15 cellular contexts compared by ENCODE assay signal in genomic region chr7:40884226-40884625, GRCh38.
DNase-seq lines count a peak whose midpoint lies in the region; TF ChIP-seq lines count a peak whose summit lies in the region.
"Had no signal": no experiment of that assay in that cellular context is flagged by ENCODE, and none has a peak within 500 bp of the region (broad histone marks: within the 10 kb centered on the region; RNA-seq: fewer than 3 reads in every experiment).

No MANE protein-coding gene starts in this region.

- intact Hi-C loops in activated T-helper 1 cell treated with anti-CD3 and anti-CD28 coated beads, Interleukin-12 subunit alpha, Interleukin-12 subunit beta, Interleukin-2, Interleukin-4 antibody, amounts not matched to agents 30 ng/mL and 10 ng/mL and 1 ng/mL, durations not matched to agents 14 hours and 24 hours and 36 hours (cut with micrococcal nuclease), result no loop called here

- H3K4me1 Mint-ChIP-seq in chondrocyte (ENCODE audit: low read depth), result peaks cover 45% of the 10 kb centered on the region
- H3K4me1 Mint-ChIP-seq in activated T-helper 1 cell treated with anti-CD3 and anti-CD28 coated beads, Interleukin-12 subunit alpha, Interleukin-12 subunit beta, Interleukin-2, Interleukin-4 antibody, amounts not matched to agents 30 ng/mL and 10 ng/mL and 1 ng/mL, durations not matched to agents 14 hours and 24 hours and 36 hours (ENCODE audit: low read depth), result no peaks in the 10 kb centered on the region
- no peaks in the 10 kb centered on the region for H3K4me1 Mint-ChIP-seq in progenitor cell of endocrine pancreas (ENCODE audit: low read depth)

- peaks cover 3% of the 10 kb centered on the region for H3K9me3 Mint-ChIP-seq in chondrocyte (ENCODE audit: low read depth)
- peaks cover 3% of the 10 kb centered on the region for H3K9me3 Mint-ChIP-seq in activated T-helper 1 cell treated with anti-CD3 and anti-CD28 coated beads, Interleukin-12 subunit alpha, Interleukin-12 subunit beta, Interleukin-2, Interleukin-4 antibody, amounts not matched to agents 30 ng/mL and 10 ng/mL and 1 ng/mL, durations not matched to agents 14 hours and 24 hours and 36 hours
- no peaks in the 10 kb centered on the region for H3K9me3 Mint-ChIP-seq in progenitor cell of endocrine pancreas (ENCODE audit: low read depth)

- peak; percentile 51 for DNase-seq in LHCN-M2 (ENCODE audit: low read depth)
- peak; percentile 76 for DNase-seq in brain pericyte (ENCODE audit: low read depth, low spot score)
- DNase-seq in kidney tubule cell (ENCODE audit: low spot score), result peak; percentile 45
- no peak for DNase-seq in chondrocyte (ENCODE audit: low spot score)
- DNase-seq in activated T-helper 1 cell treated with anti-CD3 and anti-CD28 coated beads, Interleukin-12 subunit alpha, Interleukin-12 subunit beta, Interleukin-2, Interleukin-4 antibody, amounts not matched to agents 30 ng/mL and 10 ng/mL and 1 ng/mL, durations not matched to agents 14 hours and 24 hours and 36 hours (ENCODE audit: low spot score), result no peak
- DNase-seq in progenitor cell of endocrine pancreas (ENCODE audit: low spot score, unreplicated experiment), result no peak
- DNase-seq in C1 segment of cervical spinal cord (lab: John Stamatoyannopoulos, UW), result no peak
- DNase-seq: CD8-positive, alpha-beta T cell; DMS153; IMR-90; NCI-H1105; NCI-H2029 treated with DMSO at 0.1 percent for 48 hours; NCI-H510A treated with DMSO at 0.1 percent for 48 hours; NCI-H774; NK-92 treated with Interleukin-12 subunit alpha and Interleukin-12 subunit beta, amount 100 ng/mL, for 24 hours had no signal

- H3K4me3 Mint-ChIP-seq in chondrocyte (ENCODE audit: unreplicated experiment), result no peak overlapping the region
- H3K4me3 Mint-ChIP-seq in activated T-helper 1 cell treated with anti-CD3 and anti-CD28 coated beads, Interleukin-12 subunit alpha, Interleukin-12 subunit beta, Interleukin-2, Interleukin-4 antibody, amounts not matched to agents 30 ng/mL and 10 ng/mL and 1 ng/mL, durations not matched to agents 14 hours and 24 hours and 36 hours, result no peak overlapping the region
- H3K4me3 Mint-ChIP-seq in progenitor cell of endocrine pancreas (ENCODE audit: low read depth), result no peak overlapping the region
- H3K4me3 Mint-ChIP-seq: CD8-positive, alpha-beta T cell had no signal

- H3K27ac Mint-ChIP-seq in chondrocyte (ENCODE audit: unreplicated experiment) (no peak overlapping the region), progenitor cell of endocrine pancreas (no peak overlapping the region)
- no peak overlapping the region for H3K27ac Mint-ChIP-seq in activated T-helper 1 cell treated with anti-CD3 and anti-CD28 coated beads, Interleukin-12 subunit alpha, Interleukin-12 subunit beta, Interleukin-2, Interleukin-4 antibody, amounts not matched to agents 30 ng/mL and 10 ng/mL and 1 ng/mL, durations not matched to agents 14 hours and 24 hours and 36 hours
- H3K27ac Mint-ChIP-seq: CD8-positive, alpha-beta T cell had no signal

- no peaks in the 10 kb centered on the region for H3K27me3 Mint-ChIP-seq in chondrocyte (ENCODE audit: low read depth)
- no peaks in the 10 kb centered on the region for H3K27me3 Mint-ChIP-seq in activated T-helper 1 cell treated with anti-CD3 and anti-CD28 coated beads, Interleukin-12 subunit alpha, Interleukin-12 subunit beta, Interleukin-2, Interleukin-4 antibody, amounts not matched to agents 30 ng/mL and 10 ng/mL and 1 ng/mL, durations not matched to agents 14 hours and 24 hours and 36 hours (ENCODE audit: insufficient read depth)
- H3K27me3 Mint-ChIP-seq in progenitor cell of endocrine pancreas, result no peaks in the 10 kb centered on the region

- TF ChIP-seq CTCF in chondrocyte (IDR thresholded peaks at IDR 0.05) (no peak), progenitor cell of endocrine pancreas (IDR thresholded peaks at IDR 0.05; ENCODE audit: unreplicated experiment) (no peak)

- peaks cover 4% of the 10 kb centered on the region for H3K36me3 Mint-ChIP-seq in chondrocyte (ENCODE audit: low read depth)
- no peaks in the 10 kb centered on the region for H3K36me3 Mint-ChIP-seq in activated T-helper 1 cell treated with anti-CD3 and anti-CD28 coated beads, Interleukin-12 subunit alpha, Interleukin-12 subunit beta, Interleukin-2, Interleukin-4 antibody, amounts not matched to agents 30 ng/mL and 10 ng/mL and 1 ng/mL, durations not matched to agents 14 hours and 24 hours and 36 hours (ENCODE audit: low read depth)
- H3K36me3 Mint-ChIP-seq in progenitor cell of endocrine pancreas (ENCODE audit: insufficient read depth), result no peaks in the 10 kb centered on the region
- H3K36me3 Mint-ChIP-seq: CD8-positive, alpha-beta T cell had no signal

Comparison
In these comparisons a context has a peak if more than half of its experiments do, and no peak if none do; other contexts are left out.
1. DNase-seq: peak in LHCN-M2 (single experiment), brain pericyte (single experiment) and kidney tubule cell (single experiment); none in chondrocyte (single experiment), activated T-helper 1 cell treated with anti-CD3 and anti-CD28 coated beads, Interleukin-12 subunit alpha, Interleukin-12 subunit beta, Interleukin-2, Interleukin-4 antibody, amounts not matched to agents 30 ng/mL and 10 ng/mL and 1 ng/mL, durations not matched to agents 14 hours and 24 hours and 36 hours (single experiment), progenitor cell of endocrine pancreas (single experiment) and C1 segment of cervical spinal cord (0 of 14).